In the genomic region with DNA sequence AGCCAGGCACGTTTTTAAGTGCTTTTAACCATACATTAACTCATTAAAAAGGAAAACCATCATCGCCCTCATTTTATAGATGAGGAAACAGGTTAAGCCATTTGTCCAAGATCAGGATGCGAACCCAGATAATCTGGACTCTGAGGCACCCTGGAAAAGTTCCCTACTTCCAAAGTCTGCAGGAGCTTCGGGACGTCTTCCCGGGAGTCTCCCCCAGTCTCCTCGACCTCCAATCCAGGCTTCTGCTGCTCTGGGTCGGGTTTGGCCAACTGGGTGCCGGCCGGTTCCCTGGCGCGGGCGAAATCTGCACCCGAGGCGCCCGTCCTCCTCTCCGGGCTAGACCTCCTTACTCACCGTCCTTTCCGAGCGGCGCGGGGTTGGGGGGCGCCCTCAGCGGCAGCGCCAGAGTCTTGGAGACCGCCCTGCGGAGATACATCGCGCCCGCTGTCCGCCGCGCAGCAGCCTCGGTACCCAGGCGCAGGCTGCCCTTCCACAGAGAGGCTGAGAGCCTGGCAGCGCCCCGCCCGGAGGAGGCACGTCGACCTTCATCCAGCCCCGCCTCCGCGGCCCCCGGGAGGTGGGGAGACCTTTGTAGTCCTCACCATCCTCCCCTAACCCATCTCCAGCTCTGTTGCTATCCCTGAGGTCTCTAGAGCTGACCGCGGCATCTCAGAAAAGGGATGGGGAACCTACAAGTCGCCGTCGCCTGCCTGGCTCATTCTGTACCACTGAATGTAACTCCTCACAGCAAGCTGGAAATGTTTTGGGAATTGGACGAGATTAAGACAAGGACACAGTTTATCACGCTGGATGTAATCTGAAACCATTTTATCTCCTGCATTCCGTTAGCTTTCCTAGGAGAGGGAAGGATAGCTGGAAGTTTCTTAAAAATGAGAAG, we compare ENCODE assay signal across 8 cellular contexts. TPM values are rescaled to one million over a fixed set of nuclear protein-coding genes. Genes with fewer than 3 reads are reported as not detected.
DNase-seq lines count a peak whose midpoint lies in the region; ATAC-seq and TF ChIP-seq lines count a peak whose summit lies in the region.

TSS of gene MGARP (minus strand) at position 503 of the 898 bp plus-strand sequence. CDS start at position 436, 67 bp downstream.

- H2BK120ac ChIP-seq in mesenchymal stem cell (ENCODE audit: low read depth, low read length): peak within 1 kb of the TSS; percentile 27

- H3K27ac ChIP-seq in mesenchymal stem cell (ENCODE audit: low read length, poor library complexity, severe bottlenecking): no peak within 1 kb of the TSS
- H3K27ac ChIP-seq in testis: peak within 1 kb of the TSS; percentile 46 to 67
- no peak within 1 kb of the TSS for H3K27ac ChIP-seq in WERI-Rb-1

- H3K4ac ChIP-seq in mesenchymal stem cell (ENCODE audit: low read depth in 1 of 2, low read length in 2 of 2): no peak within 1 kb of the TSS

- H2AK5ac ChIP-seq in mesenchymal stem cell (ENCODE audit: low read length, severe bottlenecking): no peak within 1 kb of the TSS

- H3K27me3 ChIP-seq in mesenchymal stem cell (ENCODE audit: control insufficient read depth in 1 of 2, insufficient read depth in 1 of 2, low read length in 2 of 2): peaks cover 0 to 3% of the 10 kb centered on the region in 2 experiments
- no peaks in the 10 kb centered on the region for H3K27me3 ChIP-seq in testis
- H3K27me3 ChIP-seq in WERI-Rb-1 (ENCODE audit: insufficient read depth, low read depth, severe bottlenecking): no peaks in the 10 kb centered on the region

- peak within 1 kb of the TSS; percentile 24 for H2AFZ ChIP-seq in mesenchymal stem cell (ENCODE audit: low read depth, low read length)

- peak within 1 kb of the TSS in 1 of 2 experiments; percentile 15 for H2BK12ac ChIP-seq in mesenchymal stem cell (ENCODE audit: low read length in 2 of 2)

- H3K27me3 Mint-ChIP-seq in effector memory CD8-positive, alpha-beta T cell: peaks cover 35 to 41% of the 10 kb centered on the region in 2 donors

- H3K4me3 ChIP-seq in WI38 (ENCODE audit: low read depth, low read length): peak within 1 kb of the TSS; percentile 58
- peak within 1 kb of the TSS; percentile 60 to 82 for H3K4me3 ChIP-seq in mesenchymal stem cell (ENCODE audit: insufficient read depth in 1 of 2, low read depth in 1 of 2, low read length in 2 of 2)
- peak within 1 kb of the TSS; percentile 49 to 60 for H3K4me3 ChIP-seq in testis
- no peak within 1 kb of the TSS for H3K4me3 ChIP-seq in WERI-Rb-1 (ENCODE audit: low read depth, low read length)

- no peak for TF ChIP-seq POLR2A in testis (IDR thresholded peaks at IDR 0.05)

- intact Hi-C loops in testis (cut with DNase I; ENCODE audit: low total_unique reads): no loop called here

- 5% methylated on average over 52 of the region's 52 CpGs for WGBS in mesenchymal stem cell
- 4% methylated on average over 28 to 41 of the region's 52 CpGs for WGBS in testis, 2 donors

- H2BK5ac ChIP-seq in mesenchymal stem cell (ENCODE audit: low read depth, low read length, poor library complexity, severe bottlenecking): no peak within 1 kb of the TSS

- H3K18ac ChIP-seq in mesenchymal stem cell (ENCODE audit: low read depth in 1 of 2, low read length in 2 of 2): peak within 1 kb of the TSS in 1 of 2 experiments; percentile 28

- H4K91ac ChIP-seq in mesenchymal stem cell (ENCODE audit: low read length): peak within 1 kb of the TSS; percentile 50

- peak within 1 kb of the TSS; percentile 53 for H3K9ac ChIP-seq in mesenchymal stem cell (ENCODE audit: low read length)

- peak within 1 kb of the TSS; percentile 86 for H3K4me2 ChIP-seq in mesenchymal stem cell (ENCODE audit: low read length, poor library complexity, severe bottlenecking)

- peaks cover 7% of the 10 kb centered on the region for H3K36me3 Mint-ChIP-seq in effector memory CD8-positive, alpha-beta T cell (ENCODE audit: insufficient read depth)

- H3K4me1 Mint-ChIP-seq in effector memory CD8-positive, alpha-beta T cell (ENCODE audit: low read depth in 2 of 2): peaks cover 12 to 16% of the 10 kb centered on the region in 2 donors

- no peaks in the 10 kb centered on the region for H3K9me3 Mint-ChIP-seq in effector memory CD8-positive, alpha-beta T cell

- H3K36me3 ChIP-seq in mesenchymal stem cell (ENCODE audit: control insufficient read depth in 1 of 2, insufficient read depth in 2 of 2, low read depth in 1 of 2, low read length in 2 of 2) (no peaks in the 10 kb centered on the region), testis (ENCODE audit: low read depth, missing control alignments) (no peaks in the 10 kb centered on the region), WERI-Rb-1 (no peaks in the 10 kb centered on the region)

- H4K8ac ChIP-seq in mesenchymal stem cell (ENCODE audit: low read length): peak within 1 kb of the TSS; percentile 92

- H3K4me1 ChIP-seq in mesenchymal stem cell (ENCODE audit: control insufficient read depth, insufficient read depth, low read depth, low read length) (peaks cover 7% of the 10 kb centered on the region), testis (peaks cover 3% of the 10 kb centered on the region)

- H2BK15ac ChIP-seq in mesenchymal stem cell (ENCODE audit: low read depth, poor library complexity, severe bottlenecking): peak within 1 kb of the TSS; percentile 66

- peaks cover 4% of the 10 kb centered on the region for H3K79me1 ChIP-seq in mesenchymal stem cell (replicated peaks; ENCODE audit: low read length, poor library complexity, severe bottlenecking)

- TF ChIP-seq CTCF in WI38 (IDR thresholded peaks at IDR 0.05; ENCODE audit: low read depth, low read length) (no peak), testis (IDR thresholded peaks at IDR 0.05) (no peak), WERI-Rb-1 (IDR thresholded peaks at IDR 0.05; ENCODE audit: low read depth, low read length) (no peak)

- peak; percentile 83 for ATAC-seq in effector memory CD8-positive, alpha-beta T cell (replicated peaks)

- no peak within 1 kb of the TSS for H3K14ac ChIP-seq in mesenchymal stem cell (ENCODE audit: low read length in 2 of 2)

- DNase-seq in NCI-H2227 (lab: John Stamatoyannopoulos, UW; ENCODE audit: unreplicated experiment) (peak; percentile 53), NCI-H2227 treated with DMSO at 0.1 percent for 48 hours (lab: John Stamatoyannopoulos, UW) (no peak), mesenchymal stem cell (peak; percentile 51), testis (peak; percentile 60), SW 1271 (lab: John Stamatoyannopoulos, UW) (no peak), WERI-Rb-1 (no peak)
- peak in 1 of 3 experiments; percentile 5 for DNase-seq in effector memory CD8-positive, alpha-beta T cell

- peak within 1 kb of the TSS in 1 of 2 experiments; percentile 14 for H3K23ac ChIP-seq in mesenchymal stem cell (ENCODE audit: low read length in 2 of 2)

- no peak within 1 kb of the TSS for H3K27ac Mint-ChIP-seq in effector memory CD8-positive, alpha-beta T cell

- H3K4me3 Mint-ChIP-seq in effector memory CD8-positive, alpha-beta T cell: peak within 1 kb of the TSS; percentile 82 to 86

- H3K9me3 ChIP-seq in mesenchymal stem cell (ENCODE audit: control insufficient read depth, low read length): no peaks in the 10 kb centered on the region
- no peaks in the 10 kb centered on the region for H3K9me3 ChIP-seq in testis
- no peaks in the 10 kb centered on the region for H3K9me3 ChIP-seq in WERI-Rb-1 (ENCODE audit: severe bottlenecking)

RNA-seq across cellular contexts. Expression of gene MGARP, which starts in this region (rescaled TPM):
- polyA plus RNA-seq in mesenchymal stem cell (2013, experiment 1 of 2): 2.7 TPM
- 3.1 TPM for polyA plus RNA-seq in mesenchymal stem cell (2013, experiment 2 of 2)
- total RNA-seq in testis: 1 to 10 TPM; 2.3 to 3.1 TPM
- 10.9 TPM for polyA plus RNA-seq in testis (ENCODE audit: insufficient read depth, low read depth, low replicate concordance)

Comparison
In these comparisons a context has a peak if more than half of its experiments do, and no peak if none do; other contexts are left out.
1. DNase-seq: peak in NCI-H2227 (single experiment), mesenchymal stem cell (single experiment) and testis (single experiment); none in NCI-H2227 treated with DMSO at 0.1 percent for 48 hours (single experiment), SW 1271 (0 of 2) and WERI-Rb-1 (single experiment).
2. H3K27ac ChIP-seq: peak in testis (2 of 2); none in mesenchymal stem cell (single experiment) and WERI-Rb-1 (single experiment).